ENCODE assay signal across 16 cellular contexts in genomic region chr22:44347098-44347497, GRCh38. TPM values are rescaled to one million over a fixed set of nuclear protein-coding genes. Genes with fewer than 3 reads are reported as not detected.
"Had no signal": no experiment of that assay in that cellular context is flagged by ENCODE, and none has a peak within 500 bp of the region (broad histone marks: within the 10 kb centered on the region; RNA-seq: fewer than 3 reads in every experiment).

No MANE protein-coding gene starts in this region.

- ATAC-seq: esophagus mucosa; left lung; stimulated activated effector memory CD8-positive, alpha-beta T cell treated with anti-CD3 and anti-CD28 coated beads, Interleukin-12 subunit alpha, Interleukin-12 subunit beta, amount 100 ng/mL, for 72 hours had no signal

- DNase-seq: activated CD4-positive, alpha-beta T cell treated with anti-CD3 and anti-CD28 coated beads, Interleukin-2, amount 10 ng/mL, durations not matched to agents 7 days and 5 days; activated CD4-positive, CD25-positive, alpha-beta regulatory T cell; activated CD8-positive, alpha-beta memory T cell treated with anti-CD3 and anti-CD28 coated beads for 24 hours; activated naive CD4-positive, alpha-beta T cell treated with anti-CD3 and anti-CD28 coated beads, Interleukin-2, amount 10 ng/mL, durations not matched to agents 7 days and 5 days; cerebellar nuclear complex; dorsolateral prefrontal cortex; immature natural killer cell; pancreas; tibial artery had no signal

- H3K9me3 ChIP-seq: adrenal gland, left lung, pancreas, tibial artery, vagina had no signal

- H3K27me3 ChIP-seq: vagina had no signal

- H3K4me1 ChIP-seq: pancreas had no signal

- H3K36me3 ChIP-seq: adrenal gland, left lung, pancreas, tibial artery, vagina had no signal

- H3K4me3 ChIP-seq: adrenal gland, dorsolateral prefrontal cortex, left lung, pancreas, skin epidermis, tibial artery, vagina had no signal

- H3K27ac ChIP-seq: adrenal gland, dorsolateral prefrontal cortex, left lung, pancreas, skin epidermis, tibial artery, vagina had no signal

RNA-seq across cellular contexts. Expression of gene SHISAL1, which starts 34.3 kb away (rescaled TPM):
- total RNA-seq: activated CD4-positive, alpha-beta T cell treated with anti-CD3 and anti-CD28 coated beads, Interleukin-2, amount 10 ng/mL, durations not matched to agents 7 days and 5 days; T-helper 1 cell treated with Interleukin-12 subunit alpha and Interleukin-12 subunit beta and Interleukin-4 antibody, amounts not matched to agents 30 ng/mL and 1 ng/mL, for 36 hours had no signal
